In the genomic region with DNA sequence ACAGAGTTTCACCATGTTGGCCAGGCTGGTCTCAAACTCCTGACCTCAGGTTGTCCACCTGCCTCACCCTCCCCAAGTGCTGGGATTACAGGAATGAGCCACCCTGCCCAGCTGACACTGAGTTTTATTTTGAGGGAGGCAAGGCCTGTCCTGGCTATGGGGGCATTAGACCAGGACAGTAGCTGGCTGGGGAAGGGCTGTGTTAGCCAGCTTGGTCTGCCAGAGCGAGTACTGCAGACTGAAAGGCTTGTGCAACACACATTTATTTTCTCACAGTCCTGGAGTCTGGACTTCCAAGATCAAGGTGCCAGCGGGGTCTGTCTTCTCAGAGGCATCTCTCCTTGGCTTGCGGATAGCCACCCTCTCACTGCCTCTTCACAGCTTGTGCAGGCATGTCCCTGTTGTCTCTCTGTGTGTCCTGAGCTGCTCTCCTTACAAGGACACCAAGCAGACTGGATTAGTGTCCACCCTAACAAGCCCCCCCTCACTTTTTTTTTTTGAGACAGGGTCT, we compare ENCODE assay signal across 1 cellular context.
TF ChIP-seq lines count a peak whose summit lies in the region.

No MANE protein-coding gene starts in this region.

TF ChIP-seq in H1, 55 proteins besides CTCF, POLR2A, EP300 and RAD21:
- no peak for TF ChIP-seq RBBP5 (IDR thresholded peaks at IDR 0.05; ENCODE audit: borderline replicate concordance, low read depth, low read length)
- TF ChIP-seq, protein P1, sequence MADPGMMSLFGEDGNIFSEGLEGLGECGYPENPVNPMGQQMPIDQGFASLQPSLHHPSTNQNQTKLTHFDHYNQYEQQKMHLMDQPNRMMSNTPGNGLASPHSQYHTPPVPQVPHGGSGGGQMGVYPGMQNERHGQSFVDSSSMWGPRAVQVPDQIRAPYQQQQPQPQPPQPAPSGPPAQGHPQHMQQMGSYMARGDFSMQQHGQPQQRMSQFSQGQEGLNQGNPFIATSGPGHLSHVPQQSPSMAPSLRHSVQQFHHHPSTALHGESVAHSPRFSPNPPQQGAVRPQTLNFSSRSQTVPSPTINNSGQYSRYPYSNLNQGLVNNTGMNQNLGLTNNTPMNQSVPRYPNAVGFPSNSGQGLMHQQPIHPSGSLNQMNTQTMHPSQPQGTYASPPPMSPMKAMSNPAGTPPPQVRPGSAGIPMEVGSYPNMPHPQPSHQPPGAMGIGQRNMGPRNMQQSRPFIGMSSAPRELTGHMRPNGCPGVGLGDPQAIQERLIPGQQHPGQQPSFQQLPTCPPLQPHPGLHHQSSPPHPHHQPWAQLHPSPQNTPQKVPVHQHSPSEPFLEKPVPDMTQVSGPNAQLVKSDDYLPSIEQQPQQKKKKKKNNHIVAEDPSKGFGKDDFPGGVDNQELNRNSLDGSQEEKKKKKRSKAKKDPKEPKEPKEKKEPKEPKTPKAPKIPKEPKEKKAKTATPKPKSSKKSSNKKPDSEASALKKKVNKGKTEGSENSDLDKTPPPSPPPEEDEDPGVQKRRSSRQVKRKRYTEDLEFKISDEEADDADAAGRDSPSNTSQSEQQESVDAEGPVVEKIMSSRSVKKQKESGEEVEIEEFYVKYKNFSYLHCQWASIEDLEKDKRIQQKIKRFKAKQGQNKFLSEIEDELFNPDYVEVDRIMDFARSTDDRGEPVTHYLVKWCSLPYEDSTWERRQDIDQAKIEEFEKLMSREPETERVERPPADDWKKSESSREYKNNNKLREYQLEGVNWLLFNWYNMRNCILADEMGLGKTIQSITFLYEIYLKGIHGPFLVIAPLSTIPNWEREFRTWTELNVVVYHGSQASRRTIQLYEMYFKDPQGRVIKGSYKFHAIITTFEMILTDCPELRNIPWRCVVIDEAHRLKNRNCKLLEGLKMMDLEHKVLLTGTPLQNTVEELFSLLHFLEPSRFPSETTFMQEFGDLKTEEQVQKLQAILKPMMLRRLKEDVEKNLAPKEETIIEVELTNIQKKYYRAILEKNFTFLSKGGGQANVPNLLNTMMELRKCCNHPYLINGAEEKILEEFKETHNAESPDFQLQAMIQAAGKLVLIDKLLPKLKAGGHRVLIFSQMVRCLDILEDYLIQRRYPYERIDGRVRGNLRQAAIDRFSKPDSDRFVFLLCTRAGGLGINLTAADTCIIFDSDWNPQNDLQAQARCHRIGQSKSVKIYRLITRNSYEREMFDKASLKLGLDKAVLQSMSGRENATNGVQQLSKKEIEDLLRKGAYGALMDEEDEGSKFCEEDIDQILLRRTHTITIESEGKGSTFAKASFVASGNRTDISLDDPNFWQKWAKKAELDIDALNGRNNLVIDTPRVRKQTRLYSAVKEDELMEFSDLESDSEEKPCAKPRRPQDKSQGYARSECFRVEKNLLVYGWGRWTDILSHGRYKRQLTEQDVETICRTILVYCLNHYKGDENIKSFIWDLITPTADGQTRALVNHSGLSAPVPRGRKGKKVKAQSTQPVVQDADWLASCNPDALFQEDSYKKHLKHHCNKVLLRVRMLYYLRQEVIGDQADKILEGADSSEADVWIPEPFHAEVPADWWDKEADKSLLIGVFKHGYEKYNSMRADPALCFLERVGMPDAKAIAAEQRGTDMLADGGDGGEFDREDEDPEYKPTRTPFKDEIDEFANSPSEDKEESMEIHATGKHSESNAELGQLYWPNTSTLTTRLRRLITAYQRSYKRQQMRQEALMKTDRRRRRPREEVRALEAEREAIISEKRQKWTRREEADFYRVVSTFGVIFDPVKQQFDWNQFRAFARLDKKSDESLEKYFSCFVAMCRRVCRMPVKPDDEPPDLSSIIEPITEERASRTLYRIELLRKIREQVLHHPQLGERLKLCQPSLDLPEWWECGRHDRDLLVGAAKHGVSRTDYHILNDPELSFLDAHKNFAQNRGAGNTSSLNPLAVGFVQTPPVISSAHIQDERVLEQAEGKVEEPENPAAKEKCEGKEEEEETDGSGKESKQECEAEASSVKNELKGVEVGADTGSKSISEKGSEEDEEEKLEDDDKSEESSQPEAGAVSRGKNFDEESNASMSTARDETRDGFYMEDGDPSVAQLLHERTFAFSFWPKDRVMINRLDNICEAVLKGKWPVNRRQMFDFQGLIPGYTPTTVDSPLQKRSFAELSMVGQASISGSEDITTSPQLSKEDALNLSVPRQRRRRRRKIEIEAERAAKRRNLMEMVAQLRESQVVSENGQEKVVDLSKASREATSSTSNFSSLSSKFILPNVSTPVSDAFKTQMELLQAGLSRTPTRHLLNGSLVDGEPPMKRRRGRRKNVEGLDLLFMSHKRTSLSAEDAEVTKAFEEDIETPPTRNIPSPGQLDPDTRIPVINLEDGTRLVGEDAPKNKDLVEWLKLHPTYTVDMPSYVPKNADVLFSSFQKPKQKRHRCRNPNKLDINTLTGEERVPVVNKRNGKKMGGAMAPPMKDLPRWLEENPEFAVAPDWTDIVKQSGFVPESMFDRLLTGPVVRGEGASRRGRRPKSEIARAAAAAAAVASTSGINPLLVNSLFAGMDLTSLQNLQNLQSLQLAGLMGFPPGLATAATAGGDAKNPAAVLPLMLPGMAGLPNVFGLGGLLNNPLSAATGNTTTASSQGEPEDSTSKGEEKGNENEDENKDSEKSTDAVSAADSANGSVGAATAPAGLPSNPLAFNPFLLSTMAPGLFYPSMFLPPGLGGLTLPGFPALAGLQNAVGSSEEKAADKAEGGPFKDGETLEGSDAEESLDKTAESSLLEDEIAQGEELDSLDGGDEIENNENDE (IDR thresholded peaks at IDR 0.05; ENCODE audit: insufficient replicate concordance, low read length), result no peak
- TF ChIP-seq EGR1 (IDR thresholded peaks at IDR 0.05; ENCODE audit: borderline replicate concordance, low read depth, low read length), result no peak
- no peak for TF ChIP-seq SUZ12 (IDR thresholded peaks at IDR 0.05; ENCODE audit: low read length)
- TF ChIP-seq NANOG (IDR thresholded peaks at IDR 0.05; ENCODE audit: insufficient read depth, low read depth, low read length, poor library complexity, severe bottlenecking), result no peak
- no peak for TF ChIP-seq CREB1 (IDR thresholded peaks at IDR 0.05)
- TF ChIP-seq HDAC6 (IDR thresholded peaks at IDR 0.05; ENCODE audit: low read depth, low read length), result no peak
